13 cellular contexts compared by ENCODE assay signal in genomic region chr18:107947-108664, GRCh38. TPM values are rescaled to one million over a fixed set of nuclear protein-coding genes. Genes with fewer than 3 reads are reported as not detected.
DNase-seq lines count a peak whose midpoint lies in the region; ATAC-seq and TF ChIP-seq lines count a peak whose summit lies in the region.
"Not testable (repeated sequence)": the region's sequence is repeated elsewhere in the genome, so short reads cannot be mapped to it uniquely, and the experiment has no call there.
"Had no signal": no experiment of that assay in that cellular context is flagged by ENCODE, and none has a peak within 500 bp of the region (broad histone marks: within the 10 kb centered on the region; RNA-seq: fewer than 3 reads in every experiment).

No MANE protein-coding gene starts in this region.

- peak; percentile 32 for ATAC-seq in CD4-positive, CD25-positive, alpha-beta regulatory T cell (ENCODE audit: low read depth in 2 of 2)
- ATAC-seq in GM19324 (IDR thresholded peaks at IDR 0.05; ENCODE audit: low FRiP score, unreplicated experiment): peak; percentile 70
- peak; percentile 56 for ATAC-seq in GM21737 (IDR thresholded peaks at IDR 0.05; ENCODE audit: unreplicated experiment)
- peak; percentile 46 for ATAC-seq in HG02973 (IDR thresholded peaks at IDR 0.05; ENCODE audit: unreplicated experiment)
- ATAC-seq in HG03432 (IDR thresholded peaks at IDR 0.05; ENCODE audit: unreplicated experiment): peak; percentile 46
- peak; percentile 22 to 37 for ATAC-seq in activated CD4-positive, CD25-positive, alpha-beta regulatory T cell treated with anti-CD3 and anti-CD28 coated beads, Interleukin-2, amount 50 U/mL, for 24 hours
- peak; percentile 55 for ATAC-seq in foreskin keratinocyte
- ATAC-seq in natural killer cell treated with Interleukin-12 subunit alpha and Interleukin-12 subunit beta and Interleukin-15 and Interleukin-18, amount 100 ng/mL, for 72 hours: peak; percentile 75 to 77

- not testable (repeated sequence) for H3K4me1 ChIP-seq in CD4-positive, CD25-positive, alpha-beta regulatory T cell (ENCODE audit: control insufficient read depth, insufficient read depth, low read length, poor library complexity, severe bottlenecking); foreskin keratinocyte

- not testable (repeated sequence) for H3K4me3 Mint-ChIP-seq in CD4-positive, CD25-positive, alpha-beta regulatory T cell; natural killer cell treated with Interleukin-12 subunit alpha and Interleukin-12 subunit beta and Interleukin-15 and Interleukin-18, amount 100 ng/mL, for 72 hours

- H3K36me3 ChIP-seq in CD4-positive, CD25-positive, alpha-beta regulatory T cell (ENCODE audit: control insufficient read depth, insufficient read depth, low read length): not testable (repeated sequence)

- H3K36me3 Mint-ChIP-seq in CD4-positive, CD25-positive, alpha-beta regulatory T cell: not testable (repeated sequence)
- H3K36me3 Mint-ChIP-seq in natural killer cell treated with Interleukin-12 subunit alpha and Interleukin-12 subunit beta and Interleukin-15 and Interleukin-18, amount 100 ng/mL, for 72 hours: peaks cover 20% of the 10 kb centered on the region

- DNase-seq in CD4-positive, CD25-positive, alpha-beta regulatory T cell; foreskin keratinocyte: not testable (repeated sequence)
- DNase-seq in natural killer cell treated with Interleukin-12 subunit alpha and Interleukin-12 subunit beta and Interleukin-15 and Interleukin-18, amount 100 ng/mL, for 72 hours (ENCODE audit: low spot score): peak; percentile 81

- H3K27ac Mint-ChIP-seq in CD4-positive, CD25-positive, alpha-beta regulatory T cell; natural killer cell treated with Interleukin-12 subunit alpha and Interleukin-12 subunit beta and Interleukin-15 and Interleukin-18, amount 100 ng/mL, for 72 hours: not testable (repeated sequence)

- not testable (repeated sequence) for H3K9me3 ChIP-seq in CD4-positive, CD25-positive, alpha-beta regulatory T cell (ENCODE audit: control insufficient read depth in 2 of 2, low read length in 2 of 2)

- H3K4me3 ChIP-seq in CD4-positive, CD25-positive, alpha-beta regulatory T cell (ENCODE audit: low read depth, low read length): not testable (repeated sequence)

- not testable (repeated sequence) for TF ChIP-seq CTCF in foreskin keratinocyte (conservative IDR thresholded peaks at IDR 0.05)

- not testable (repeated sequence) for H3K27me3 Mint-ChIP-seq in CD4-positive, CD25-positive, alpha-beta regulatory T cell; natural killer cell treated with Interleukin-12 subunit alpha and Interleukin-12 subunit beta and Interleukin-15 and Interleukin-18, amount 100 ng/mL, for 72 hours

- not testable (repeated sequence) for H3K4me1 Mint-ChIP-seq in CD4-positive, CD25-positive, alpha-beta regulatory T cell; natural killer cell treated with Interleukin-12 subunit alpha and Interleukin-12 subunit beta and Interleukin-15 and Interleukin-18, amount 100 ng/mL, for 72 hours (ENCODE audit: low read depth in 2 of 2)

- H3K27ac ChIP-seq in CD4-positive, CD25-positive, alpha-beta regulatory T cell (ENCODE audit: insufficient read depth, low read length, poor library complexity, severe bottlenecking); foreskin keratinocyte: not testable (repeated sequence)

- H3K9me3 Mint-ChIP-seq in CD4-positive, CD25-positive, alpha-beta regulatory T cell: peaks cover 4 to 39% (median 25%) of the 10 kb centered on the region in 7 donors
- H3K9me3 Mint-ChIP-seq in natural killer cell treated with Interleukin-12 subunit alpha and Interleukin-12 subunit beta and Interleukin-15 and Interleukin-18, amount 100 ng/mL, for 72 hours: peaks cover 24% of the 10 kb centered on the region

- H3K27me3 ChIP-seq in CD4-positive, CD25-positive, alpha-beta regulatory T cell (ENCODE audit: control insufficient read depth, insufficient read depth, low read length); foreskin keratinocyte: not testable (repeated sequence)

RNA-seq across cellular contexts. Expression of gene USP14, which starts 50.3 kb away (rescaled TPM):
- total RNA-seq in CD4-positive, CD25-positive, alpha-beta regulatory T cell: 41.1 TPM
- 10 to 100 TPM; 35.5 to 48.7 (median 45.6) TPM for polyA plus RNA-seq in CD4-positive, CD25-positive, alpha-beta regulatory T cell
- 67.1 and 70.1 TPM in 2 replicates for total RNA-seq in foreskin keratinocyte
- polyA plus RNA-seq in foreskin keratinocyte: 46.1 and 53.9 TPM in 2 replicates
- 10 to 100 TPM; 73.2 to 79.7 TPM for total RNA-seq in natural killer cell treated with Interleukin-12 subunit alpha and Interleukin-12 subunit beta and Interleukin-15 and Interleukin-18, amount 100 ng/mL, for 72 hours

RNA-seq across cellular contexts. Expression of gene TUBB8B, which starts 58.7 kb away (rescaled TPM):
- total RNA-seq in CD4-positive, CD25-positive, alpha-beta regulatory T cell: not detected
- polyA plus RNA-seq in CD4-positive, CD25-positive, alpha-beta regulatory T cell: not detected
- 0.27 and 0.67 TPM in 2 replicates for total RNA-seq in foreskin keratinocyte
- polyA plus RNA-seq in foreskin keratinocyte: 0.43 and 0.46 TPM in 2 replicates
- not detected for total RNA-seq in natural killer cell treated with Interleukin-12 subunit alpha and Interleukin-12 subunit beta and Interleukin-15 and Interleukin-18, amount 100 ng/mL, for 72 hours
- total RNA-seq: activated CD4-positive, alpha-beta T cell treated with anti-CD3 and anti-CD28 coated beads, Interleukin-2, amount 10 ng/mL, durations not matched to agents 7 days and 5 days; liver; naive thymus-derived CD8-positive, alpha-beta T cell; renal cortical epithelial cell; suprapubic skin had no signal
- polyA plus RNA-seq: liver; naive thymus-derived CD8-positive, alpha-beta T cell had no signal
